ENCODE assay signal across 9 cellular contexts in the genomic region with DNA sequence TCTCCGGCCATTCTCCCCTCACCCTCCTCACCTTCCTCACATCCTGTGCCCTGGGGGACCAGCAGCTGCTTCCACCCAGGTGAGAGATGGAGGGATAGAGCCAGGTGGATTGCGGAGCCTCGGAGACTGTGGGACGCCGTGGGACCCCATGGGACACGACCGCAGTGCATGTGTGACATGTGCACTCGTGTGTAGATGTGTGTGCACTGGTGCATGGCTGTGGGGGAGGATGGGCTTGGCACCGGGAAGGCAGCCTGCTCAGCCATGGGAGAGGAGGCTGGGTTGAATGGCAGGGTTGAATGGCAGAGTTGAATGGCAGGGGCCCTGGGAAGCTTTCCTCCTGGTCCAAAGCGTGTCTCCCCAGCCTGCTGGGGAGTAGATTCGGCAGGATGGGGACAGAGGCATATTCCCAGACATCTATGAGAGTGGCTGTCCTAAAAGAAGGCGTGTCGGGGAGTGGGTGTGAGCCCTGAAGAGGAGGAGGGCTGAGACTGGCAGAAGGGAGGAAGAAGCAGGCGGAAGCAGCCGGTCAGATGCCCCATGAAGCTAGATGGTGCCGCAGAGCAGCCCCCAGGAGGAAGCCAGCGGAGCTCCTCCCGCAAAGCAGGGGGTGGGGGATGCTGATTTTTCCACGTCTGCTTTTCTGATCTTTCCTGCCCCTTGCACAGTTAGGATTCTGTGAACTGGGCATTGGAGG. TPM values are rescaled to one million over a fixed set of nuclear protein-coding genes. Genes with fewer than 3 reads are reported as not detected.
A peak's percentile ranks its signal among the peaks of the same experiment; 100 is the strongest.
DNase-seq lines count a peak whose midpoint lies in the region; ATAC-seq and TF ChIP-seq lines count a peak whose summit lies in the region.
"Had no signal": no experiment of that assay in that cellular context is flagged by ENCODE, and none has a peak within 500 bp of the region (broad histone marks: within the 10 kb centered on the region; RNA-seq: fewer than 3 reads in every experiment).

No MANE protein-coding gene starts in this region.

- no peaks in the 10 kb centered on the region for H3K27me3 ChIP-seq in ascending aorta
- no peaks in the 10 kb centered on the region for H3K27me3 ChIP-seq in naive thymus-derived CD4-positive, alpha-beta T cell (ENCODE audit: control insufficient read depth in 2 of 2, insufficient read depth in 2 of 2, low read length in 2 of 2)
- H3K27me3 ChIP-seq in testis, result no peaks in the 10 kb centered on the region

- peak; percentile 51 for DNase-seq in T follicular helper cell (ENCODE audit: low read depth)
- DNase-seq in ascending aorta (ENCODE audit: low spot score in 2 of 2), result no peak
- DNase-seq in naive thymus-derived CD4-positive, alpha-beta T cell, result peak; percentile 41 to 78 (median 72)
- DNase-seq in testis, result peak; percentile 33
- DNase-seq in H4 (ENCODE audit: low spot score), result no peak
- no peak for DNase-seq in NOMO-1 (lab: John Stamatoyannopoulos, UW; ENCODE audit: unreplicated experiment in 2 of 2)
- DNase-seq in NCI-H1930 (lab: John Stamatoyannopoulos, UW), result no peak

- TF ChIP-seq CTCF in ascending aorta (IDR thresholded peaks at IDR 0.05) (no peak), testis (IDR thresholded peaks at IDR 0.05) (no peak)

- H3K4me1 ChIP-seq in ascending aorta (no peaks in the 10 kb centered on the region), testis (peaks cover 3% of the 10 kb centered on the region)
- H3K4me1 ChIP-seq in naive thymus-derived CD4-positive, alpha-beta T cell (ENCODE audit: control insufficient read depth in 2 of 2, insufficient read depth in 2 of 2, low read length in 2 of 2), result peaks cover 40 to 56% of the 10 kb centered on the region in 2 donors

- CTCF ChIA-PET in naive thymus-derived CD4-positive, alpha-beta T cell (lab: Charles Lee), result interaction anchor here (0.6 to 5.9 kb wide), 20 partner anchors 10 to 424 kb away, joined by 3 to 91 read pairs (median 5); partner anchors contain the start of genes GIMAP1, GIMAP4, GIMAP5 and GIMAP7

- H3K9me3 ChIP-seq in ascending aorta (no peaks in the 10 kb centered on the region), testis (no peaks in the 10 kb centered on the region)
- peaks cover 5 to 12% (median 7%) of the 10 kb centered on the region in 3 experiments for H3K9me3 ChIP-seq in naive thymus-derived CD4-positive, alpha-beta T cell (ENCODE audit: control insufficient read depth in 2 of 3, low read length in 3 of 3)

- no peaks in the 10 kb centered on the region for H3K27me3 Mint-ChIP-seq in naive thymus-derived CD4-positive, alpha-beta T cell

- 66 to 73% methylated on average over 19 of the region's 19 CpGs for WGBS in testis, 2 donors

- H3K36me3 ChIP-seq in ascending aorta (no peaks in the 10 kb centered on the region), testis (ENCODE audit: low read depth, missing control alignments) (no peaks in the 10 kb centered on the region)
- H3K36me3 ChIP-seq in naive thymus-derived CD4-positive, alpha-beta T cell (ENCODE audit: control insufficient read depth in 2 of 3, insufficient read depth in 3 of 3, low read length in 3 of 3), result peaks cover 0 to 16% (median 1%) of the 10 kb centered on the region in 3 experiments

- H3K4me3 Mint-ChIP-seq in naive thymus-derived CD4-positive, alpha-beta T cell, result peak overlapping the region; percentile 94 to 100 (median 98)

- H3K27ac ChIP-seq in ascending aorta (peak overlapping the region; percentile 11 to 36), testis (no peak overlapping the region)
- H3K27ac ChIP-seq in naive thymus-derived CD4-positive, alpha-beta T cell (ENCODE audit: low read depth, low read length), result peak overlapping the region; percentile 84
- H3K27ac ChIP-seq: KMS-11 had no signal

- H3K4me1 Mint-ChIP-seq in naive thymus-derived CD4-positive, alpha-beta T cell, result peaks cover 50 to 75% (median 65%) of the 10 kb centered on the region in 7 donors

- peak; percentile 40 for ATAC-seq in GM21381 (IDR thresholded peaks at IDR 0.05; ENCODE audit: unreplicated experiment)
- ATAC-seq in naive thymus-derived CD4-positive, alpha-beta T cell, result peak; percentile 64

- H3K4me3 ChIP-seq in ascending aorta (peak overlapping the region; percentile 26 to 56), testis (peak overlapping the region; percentile 17 to 29)
- peak overlapping the region; percentile 99 for H3K4me3 ChIP-seq in naive thymus-derived CD4-positive, alpha-beta T cell (ENCODE audit: low read length)

- H3K36me3 Mint-ChIP-seq in naive thymus-derived CD4-positive, alpha-beta T cell, result peaks cover 10 to 46% (median 32%) of the 10 kb centered on the region in 5 donors

- H3K27ac Mint-ChIP-seq in naive thymus-derived CD4-positive, alpha-beta T cell, result peak overlapping the region; percentile 95 to 99 (median 97)

- intact Hi-C loops in ascending aorta (cut with DNase I) (no loop called here), testis (cut with DNase I; ENCODE audit: low total_unique reads) (no loop called here)
- intact Hi-C loops in naive thymus-derived CD4-positive, alpha-beta T cell (cut with micrococcal nuclease), result loop anchor here (1.0 to 2.0 kb wide), 8 partner anchors 14 to 265 kb away; partner anchors contain the start of gene GIMAP1 (in 1 of the 2)

- peaks cover 0 to 24% (median 11%) of the 10 kb centered on the region in 11 donors for H3K9me3 Mint-ChIP-seq in naive thymus-derived CD4-positive, alpha-beta T cell

- no peak for TF ChIP-seq POLR2A in testis (IDR thresholded peaks at IDR 0.05)

- POLR2A ChIA-PET in naive thymus-derived CD4-positive, alpha-beta T cell (lab: Charles Lee), result interaction anchor here (0.5 to 13.9 kb wide), 40 partner anchors 9 to 307 kb away, joined by 3 to 829 read pairs (median 6); partner anchors contain the start of genes GIMAP1, GIMAP2, GIMAP4 and GIMAP5

RNA-seq across cellular contexts. Expression of gene GIMAP8, which starts 0.8 kb away (rescaled TPM):
- total RNA-seq in ascending aorta (28.3 TPM), testis (1 to 10 TPM; 3.8 TPM)
- 10 to 100 TPM; 13.8 to 69.7 (median 52.5) TPM for total RNA-seq in naive thymus-derived CD4-positive, alpha-beta T cell
- 10 to 100 TPM; 26.0 to 56.5 TPM for polyA plus RNA-seq in naive thymus-derived CD4-positive, alpha-beta T cell
- polyA plus RNA-seq in testis (ENCODE audit: insufficient read depth, low read depth, low replicate concordance), result 6.8 TPM
- total RNA-seq in H4 (2014; rRNA removed; shearing (Covaris generic)), result not detected in 2 replicates

Comparison
In these comparisons a context has a peak if more than half of its experiments do, and no peak if none do; other contexts are left out.
1. DNase-seq: peak in T follicular helper cell (single experiment), naive thymus-derived CD4-positive, alpha-beta T cell (9 of 9) and testis (single experiment); none in ascending aorta (0 of 2), H4 (single experiment), NOMO-1 (0 of 2) and NCI-H1930 (0 of 2).
2. H3K27ac ChIP-seq: peak in ascending aorta (2 of 2) and naive thymus-derived CD4-positive, alpha-beta T cell (single experiment); none in testis (0 of 2).
3. H3K4me3 ChIP-seq: peak in every context shown above with its lines; median percentile 99 in naive thymus-derived CD4-positive, alpha-beta T cell; 41 in ascending aorta; 23 in testis.
4. intact Hi-C loops: an anchor here in naive thymus-derived CD4-positive, alpha-beta T cell (1.0 to 2.0 kb wide); none called in ascending aorta and testis.